ENCODE assay signal across 8 cellular contexts in genomic region chr15:65285291-65286068, GRCh38. TPM values are rescaled to one million over a fixed set of nuclear protein-coding genes. Genes with fewer than 3 reads are reported as not detected.
DNase-seq lines count a peak whose midpoint lies in the region; ATAC-seq, FAIRE-seq and TF ChIP-seq lines count a peak whose summit lies in the region.

No MANE protein-coding gene starts in this region.

- CTCF ChIA-PET in activated CD4-positive, alpha-beta T cell treated with anti-CD3 and anti-CD28 coated beads for 36 hours (lab: Charles Lee), result interaction anchor here (0.6 to 3.7 kb wide), 13 partner anchors 12 to 115 kb away, joined by 3 to 20 read pairs (median 4); partner anchors contain the start of genes CILP and RNU5B-1

- no peak for FAIRE-seq in kidney (lab: Jason Lieb, UNC)

- H3K4me3 ChIP-seq in kidney (ENCODE audit: low read length in 2 of 2), result peak overlapping the region; percentile 70 to 78
- peak overlapping the region; percentile 96 for H3K4me3 ChIP-seq in thoracic aorta

- no peaks in the 10 kb centered on the region for H3K36me3 ChIP-seq in kidney (ENCODE audit: control insufficient read depth in 1 of 2, insufficient read depth in 2 of 2, low read length in 2 of 2)
- H3K36me3 ChIP-seq in thoracic aorta, result no peaks in the 10 kb centered on the region

- intact Hi-C loops in activated CD4-positive, alpha-beta T cell treated with anti-CD3 and anti-CD28 coated beads for 36 hours (cut with DNase I, micrococcal nuclease), result loop anchor here (1.0 to 2.0 kb wide), 6 partner anchors 19 to 257 kb away; partner anchors contain the start of genes CLPX (in 2 of the 2), MTFMT (in 1 of the 2), PDCD7 (in 1 of the 2) and RNU5B-1 (in 1 of the 2)
- intact Hi-C loops in kidney (cut with DNase I), result no loop called here

- no peaks in the 10 kb centered on the region for H3K9me3 Mint-ChIP-seq in activated CD4-positive, alpha-beta T cell treated with anti-CD3 and anti-CD28 coated beads for 36 hours (ENCODE audit: low read depth)
- H3K9me3 Mint-ChIP-seq in activated naive CD8-positive, alpha-beta T cell treated with anti-CD3 and anti-CD28 coated beads for 36 hours, result no peaks in the 10 kb centered on the region

- H3K9me3 ChIP-seq in kidney (ENCODE audit: control insufficient read depth in 1 of 2, low read length in 2 of 2), result no peaks in the 10 kb centered on the region
- H3K9me3 ChIP-seq in thoracic aorta, result no peaks in the 10 kb centered on the region

- POLR2A ChIA-PET in activated CD4-positive, alpha-beta T cell treated with anti-CD3 and anti-CD28 coated beads for 36 hours (lab: Charles Lee), result interaction anchor here (0.5 to 6.6 kb wide), 8 partner anchors 10 to 656 kb away, joined by 4 to 137 read pairs (median 10); partner anchors contain the start of genes CLPX and RNU5B-1

- H3K4me1 Mint-ChIP-seq in activated CD4-positive, alpha-beta T cell treated with anti-CD3 and anti-CD28 coated beads for 36 hours, result peaks cover 33% of the 10 kb centered on the region
- H3K4me1 Mint-ChIP-seq in activated naive CD8-positive, alpha-beta T cell treated with anti-CD3 and anti-CD28 coated beads for 36 hours, result peaks cover 30% of the 10 kb centered on the region

- H3K27ac ChIP-seq in kidney (ENCODE audit: low read depth in 2 of 2, low read length in 2 of 2) (peak overlapping the region in 1 of 2 donors; percentile 86), thoracic aorta (peak overlapping the region; percentile 74 to 92)

- no peaks in the 10 kb centered on the region for H3K27me3 Mint-ChIP-seq in activated CD4-positive, alpha-beta T cell treated with anti-CD3 and anti-CD28 coated beads for 36 hours
- H3K27me3 Mint-ChIP-seq in activated naive CD8-positive, alpha-beta T cell treated with anti-CD3 and anti-CD28 coated beads for 36 hours, result no peaks in the 10 kb centered on the region

- peak overlapping the region; percentile 87 for H3K4me3 Mint-ChIP-seq in activated CD4-positive, alpha-beta T cell treated with anti-CD3 and anti-CD28 coated beads for 36 hours
- peak overlapping the region; percentile 85 for H3K4me3 Mint-ChIP-seq in activated naive CD8-positive, alpha-beta T cell treated with anti-CD3 and anti-CD28 coated beads for 36 hours

- H3K36me3 Mint-ChIP-seq in activated CD4-positive, alpha-beta T cell treated with anti-CD3 and anti-CD28 coated beads for 36 hours (ENCODE audit: low read depth), result peaks cover 15% of the 10 kb centered on the region
- peaks cover 11% of the 10 kb centered on the region for H3K36me3 Mint-ChIP-seq in activated naive CD8-positive, alpha-beta T cell treated with anti-CD3 and anti-CD28 coated beads for 36 hours

- TF ChIP-seq CTCF in kidney (IDR thresholded peaks at IDR 0.05; ENCODE audit: borderline replicate concordance, extremely low read depth, insufficient read depth) (no peak), thoracic aorta (IDR thresholded peaks at IDR 0.05) (no peak)

- ATAC-seq in activated CD4-positive, alpha-beta T cell treated with anti-CD3 and anti-CD28 coated beads for 36 hours, result no peak
- ATAC-seq in thoracic aorta (ENCODE audit: insufficient number of reproducible peaks, low FRiP score, low read depth), result no peak

- peak overlapping the region; percentile 85 for H3K27ac Mint-ChIP-seq in activated CD4-positive, alpha-beta T cell treated with anti-CD3 and anti-CD28 coated beads for 36 hours
- peak overlapping the region; percentile 82 for H3K27ac Mint-ChIP-seq in activated naive CD8-positive, alpha-beta T cell treated with anti-CD3 and anti-CD28 coated beads for 36 hours

- H3K27me3 ChIP-seq in thoracic aorta (replicated peaks; ENCODE audit: insufficient read depth), result no peaks in the 10 kb centered on the region

- DNase-seq in activated CD4-positive, alpha-beta T cell treated with anti-CD3 and anti-CD28 coated beads for 36 hours, result no peak
- no peak for DNase-seq in activated CD4-positive, alpha-beta T cell treated with anti-CD3 and anti-CD28 coated beads, Interleukin-2, amount 50 U/mL, for 48 hours
- DNase-seq in activated naive CD8-positive, alpha-beta T cell treated with anti-CD3 and anti-CD28 coated beads for 36 hours, result no peak
- no peak for DNase-seq in kidney
- DNase-seq in thoracic aorta (ENCODE audit: low spot score), result no peak
- no peak for DNase-seq in stimulated activated CD4-positive, alpha-beta T cell treated with anti-CD3 and anti-CD28 coated beads, Interleukin-2, amount 100 ng/mL, for 24 hours
- DNase-seq in D341Med (ENCODE audit: low spot score), result no peak
- DNase-seq in NCI-H2171 (lab: John Stamatoyannopoulos, UW), result no peak

- peak overlapping the region; percentile 13 to 70 for H3K9ac ChIP-seq in kidney (ENCODE audit: low read length in 2 of 2)

- H3K4me1 ChIP-seq in kidney (ENCODE audit: control insufficient read depth in 1 of 2, insufficient read depth in 1 of 2, low read depth in 1 of 2, low read length in 2 of 2) (peaks cover 3 to 10% of the 10 kb centered on the region in 2 donors), thoracic aorta (ENCODE audit: control insufficient read depth in 1 of 2, low read depth in 2 of 2) (peaks cover 2 to 20% of the 10 kb centered on the region in 2 donors)

RNA-seq across cellular contexts. Expression of gene PARP16, which starts 1.2 kb away (rescaled TPM):
- total RNA-seq in activated CD4-positive, alpha-beta T cell treated with anti-CD3 and anti-CD28 coated beads for 36 hours, result 10 to 100 TPM; 17.9 to 20.1 TPM
- 10 to 100 TPM; 15.5 to 16.4 TPM for total RNA-seq in activated naive CD8-positive, alpha-beta T cell treated with anti-CD3 and anti-CD28 coated beads for 36 hours
- total RNA-seq in kidney (7.8 TPM), thoracic aorta (10 to 100 TPM in 1 of 2 donors, 1 to 10 TPM in 1; 7.2 to 15.4 TPM)
- polyA plus RNA-seq in kidney (ENCODE audit: insufficient read depth, low read depth, low replicate concordance), result 7.0 TPM

RNA-seq across cellular contexts. Expression of gene RNU5A-1, which starts 10.4 kb away (rescaled TPM):
- total RNA-seq in activated CD4-positive, alpha-beta T cell treated with anti-CD3 and anti-CD28 coated beads for 36 hours, result not detected
- total RNA-seq in activated naive CD8-positive, alpha-beta T cell treated with anti-CD3 and anti-CD28 coated beads for 36 hours, result not detected
- total RNA-seq in kidney, result not detected
- polyA plus RNA-seq in kidney (ENCODE audit: insufficient read depth, low read depth, low replicate concordance), result not detected
- total RNA-seq in thoracic aorta, result not detected

RNA-seq across cellular contexts. Expression of gene RNU5B-1, which starts 19.0 kb away (rescaled TPM):
- not detected for total RNA-seq in activated CD4-positive, alpha-beta T cell treated with anti-CD3 and anti-CD28 coated beads for 36 hours
- 10 to 100 TPM in 1 of 2 experiments, not detected in 1; 11.6 TPM for total RNA-seq in activated naive CD8-positive, alpha-beta T cell treated with anti-CD3 and anti-CD28 coated beads for 36 hours
- 54.0 TPM for total RNA-seq in kidney
- not detected for polyA plus RNA-seq in kidney (ENCODE audit: insufficient read depth, low read depth, low replicate concordance)
- total RNA-seq in thoracic aorta, result not detected

Comparison
In these comparisons a context has a peak if more than half of its experiments do, and no peak if none do; other contexts are left out.
1. RNA of gene RNU5A-1, which starts 10.4 kb away (total RNA-seq): not detected in kidney (single experiment); not detected in activated CD4-positive, alpha-beta T cell treated with anti-CD3 and anti-CD28 coated beads for 36 hours, not detected in activated naive CD8-positive, alpha-beta T cell treated with anti-CD3 and anti-CD28 coated beads for 36 hours and not detected in thoracic aorta; every median in the first group is over 10 times any median in the second.